Comparison of ENCODE assay signal across 23 cellular contexts in the genomic region with DNA sequence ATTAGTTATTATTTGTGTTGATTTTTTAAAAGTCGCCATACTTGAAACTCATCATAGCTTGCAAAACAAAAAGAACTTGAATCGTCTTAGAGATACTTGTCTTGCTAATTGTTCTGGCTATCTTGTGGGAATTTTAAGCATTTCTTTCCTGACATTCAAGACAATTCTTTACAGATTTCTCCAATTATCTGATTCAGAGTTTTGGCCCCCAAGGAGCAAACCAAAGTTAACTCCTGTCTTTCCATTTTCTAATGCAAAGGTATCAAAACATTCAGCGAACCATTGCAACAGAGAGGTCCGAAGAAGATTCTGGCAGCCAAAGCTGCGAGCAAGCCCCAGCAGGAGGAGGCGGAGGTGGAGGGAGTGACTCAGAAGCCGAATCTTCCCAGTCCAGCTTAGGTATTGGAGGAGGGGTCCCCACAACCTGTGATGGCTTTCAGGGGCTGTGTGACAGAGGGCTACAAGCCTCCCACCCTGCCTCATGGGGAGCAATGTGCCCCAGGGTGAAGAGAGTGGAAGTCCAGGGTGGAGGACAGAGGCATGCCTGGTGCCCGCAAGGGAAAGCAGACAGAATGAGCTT.
DNase-seq lines count a peak whose midpoint lies in the region; ATAC-seq and TF ChIP-seq lines count a peak whose summit lies in the region.
"Had no signal": no experiment of that assay in that cellular context is flagged by ENCODE, and none has a peak within 500 bp of the region (broad histone marks: within the 10 kb centered on the region; RNA-seq: fewer than 3 reads in every experiment).

No MANE protein-coding gene starts in this region.

- H4K8ac ChIP-seq in mesenchymal stem cell (ENCODE audit: low read length): no peak overlapping the region

- no peaks in the 10 kb centered on the region for H3K79me1 ChIP-seq in mesenchymal stem cell (replicated peaks; ENCODE audit: low read length, poor library complexity, severe bottlenecking)

- H3K4me1 ChIP-seq in NT2/D1 (ENCODE audit: insufficient read depth, insufficient read length) (peaks cover 11% of the 10 kb centered on the region), mesenchymal stem cell (ENCODE audit: control insufficient read depth, insufficient read depth, low read depth, low read length) (peaks cover 7% of the 10 kb centered on the region), aorta (ENCODE audit: control insufficient read depth in 1 of 2, insufficient read depth in 2 of 2, low read length in 2 of 2) (no peaks in the 10 kb centered on the region)
- H3K4me1 ChIP-seq: upper lobe of left lung had no signal

- H3K4me3 ChIP-seq in AG10803 (ENCODE audit: low read length) (no peak overlapping the region), NT2/D1 (ENCODE audit: insufficient read length, low read depth) (no peak overlapping the region), epithelial cell of esophagus (ENCODE audit: low read length) (no peak overlapping the region), mesenchymal stem cell (ENCODE audit: insufficient read depth in 1 of 2, low read depth in 1 of 2, low read length in 2 of 2) (peak overlapping the region in 1 of 2 experiments; percentile 49), aorta (ENCODE audit: low read length in 2 of 2) (no peak overlapping the region)
- H3K4me3 ChIP-seq: stomach, upper lobe of left lung had no signal

- no peak overlapping the region for H2BK120ac ChIP-seq in mesenchymal stem cell (ENCODE audit: low read depth, low read length)

- no peak overlapping the region for H2BK15ac ChIP-seq in mesenchymal stem cell (ENCODE audit: low read depth, poor library complexity, severe bottlenecking)

- H3K9ac ChIP-seq in NT2/D1 (ENCODE audit: insufficient read length, low read depth) (no peak overlapping the region), mesenchymal stem cell (ENCODE audit: low read length) (peak overlapping the region; percentile 40)
- H3K9ac ChIP-seq: KMS-11 had no signal

- H3K23ac ChIP-seq in mesenchymal stem cell (ENCODE audit: low read length in 2 of 2): no peak overlapping the region

- no peak overlapping the region for H2BK12ac ChIP-seq in mesenchymal stem cell (ENCODE audit: low read length in 2 of 2)

- DNase-seq in AG10803 (ENCODE audit: low read depth): peak; percentile 39
- DNase-seq in NT2/D1 (ENCODE audit: low read depth, low spot score): peak; percentile 25
- peak; percentile 82 for DNase-seq in epithelial cell of esophagus (ENCODE audit: low read depth)
- no peak for DNase-seq in mesenchymal stem cell
- DNase-seq in aorta: no peak
- DNase-seq in hepatic stellate cell (ENCODE audit: low spot score): no peak
- no peak for DNase-seq in T1000 (lab: John Stamatoyannopoulos, UW)
- DNase-seq in NK-92 treated with Interleukin-12 subunit alpha and Interleukin-12 subunit beta, amount 100 ng/mL, for 24 hours (lab: John Stamatoyannopoulos, UW): no peak
- DNase-seq: activated CD4-positive, CD25-positive, alpha-beta regulatory T cell; activated CD8-positive, alpha-beta T cell treated with anti-CD3 and anti-CD28 coated beads for 36 hours; activated naive CD4-positive, alpha-beta T cell; activated T-cell treated with anti-CD3 and anti-CD28 coated beads for 4 hours; amniotic stem cell; dermis blood vessel endothelial cell; DMS79; GOT3; kidney glomerular epithelial cell; NCI-H1694; NCI-H69; stomach; upper lobe of left lung had no signal

- H2AK5ac ChIP-seq in mesenchymal stem cell (ENCODE audit: low read length, severe bottlenecking): no peak overlapping the region

- H2BK5ac ChIP-seq in mesenchymal stem cell (ENCODE audit: low read depth, low read length, poor library complexity, severe bottlenecking): no peak overlapping the region

- no peak overlapping the region for H3K14ac ChIP-seq in mesenchymal stem cell (ENCODE audit: low read length in 2 of 2)

- H3K4ac ChIP-seq in mesenchymal stem cell (ENCODE audit: low read depth in 1 of 2, low read length in 2 of 2): no peak overlapping the region

- H3K9me3 ChIP-seq in NT2/D1 (ENCODE audit: insufficient read depth, low read length) (no peaks in the 10 kb centered on the region), mesenchymal stem cell (ENCODE audit: control insufficient read depth, low read length) (no peaks in the 10 kb centered on the region), aorta (ENCODE audit: control insufficient read depth, low read length) (no peaks in the 10 kb centered on the region)
- H3K9me3 ChIP-seq: stomach, upper lobe of left lung had no signal

- no peaks in the 10 kb centered on the region for H3K27me3 ChIP-seq in NT2/D1 (ENCODE audit: insufficient read depth, insufficient read length)
- H3K27me3 ChIP-seq in mesenchymal stem cell (ENCODE audit: control insufficient read depth in 1 of 2, insufficient read depth in 1 of 2, low read length in 2 of 2): no peaks in the 10 kb centered on the region
- no peaks in the 10 kb centered on the region for H3K27me3 ChIP-seq in aorta (ENCODE audit: control insufficient read depth in 1 of 2, insufficient read depth in 2 of 2, low read length in 1 of 2)
- H3K27me3 ChIP-seq: stomach, upper lobe of left lung had no signal

- no peak overlapping the region for H3K18ac ChIP-seq in mesenchymal stem cell (ENCODE audit: low read depth in 1 of 2, low read length in 2 of 2)

- ATAC-seq in aorta (ENCODE audit: low FRiP score): no peak
- ATAC-seq: activated CD8-positive, alpha-beta T cell treated with anti-CD3 and anti-CD28 coated beads for 36 hours; SK-N-SH treated with all-trans-retinoic acid at 6 μM for 48 hours had no signal

- no peak overlapping the region for H4K91ac ChIP-seq in mesenchymal stem cell (ENCODE audit: low read length)

- intact Hi-C loops in aorta (cut with DNase I): no loop called here

- WGBS in mesenchymal stem cell: 53% methylated on average over 8 of the region's 8 CpGs
- WGBS in aorta, 2 donors: 61 to 67% methylated on average over 8 of the region's 8 CpGs

- no peak for TF ChIP-seq CTCF in AG10803 (conservative IDR thresholded peaks at IDR 0.05; ENCODE audit: low read length)
- TF ChIP-seq CTCF in epithelial cell of esophagus (IDR thresholded peaks at IDR 0.05; ENCODE audit: insufficient read depth, low read depth, low read length, missing control alignments): peak; percentile 9

- no peaks in the 10 kb centered on the region for H3K36me3 ChIP-seq in NT2/D1 (ENCODE audit: insufficient read depth, insufficient read length, low read length)
- no peaks in the 10 kb centered on the region for H3K36me3 ChIP-seq in mesenchymal stem cell (ENCODE audit: control insufficient read depth in 1 of 2, insufficient read depth in 2 of 2, low read depth in 1 of 2, low read length in 2 of 2)
- H3K36me3 ChIP-seq in aorta (ENCODE audit: control insufficient read depth in 1 of 2, insufficient read depth in 2 of 2, low read length in 1 of 2): no peaks in the 10 kb centered on the region
- H3K36me3 ChIP-seq: stomach, upper lobe of left lung had no signal

- no peak overlapping the region for H3K27ac ChIP-seq in mesenchymal stem cell (ENCODE audit: low read length, poor library complexity, severe bottlenecking)
- H3K27ac ChIP-seq in aorta (ENCODE audit: low read depth in 1 of 2, low read length in 2 of 2): no peak overlapping the region
- H3K27ac ChIP-seq: KMS-11, stomach, upper lobe of left lung had no signal

- no peak overlapping the region for H3K4me2 ChIP-seq in mesenchymal stem cell (ENCODE audit: low read length, poor library complexity, severe bottlenecking)
- H3K4me2 ChIP-seq: KMS-11 had no signal

- no peak overlapping the region for H2AFZ ChIP-seq in mesenchymal stem cell (ENCODE audit: low read depth, low read length)

Comparison
In these comparisons a context has a peak if more than half of its experiments do, and no peak if none do; other contexts are left out.
1. DNase-seq: peak in AG10803 (single experiment), NT2/D1 (single experiment) and epithelial cell of esophagus (single experiment); none in mesenchymal stem cell (single experiment), aorta (0 of 2), hepatic stellate cell (single experiment), T1000 (single experiment) and NK-92 treated with Interleukin-12 subunit alpha and Interleukin-12 subunit beta, amount 100 ng/mL, for 24 hours (single experiment).